ENCODE assay signal across 19 cellular contexts in genomic region chr10:106636781-106637491, GRCh38.
"Had no signal": no experiment of that assay in that cellular context is flagged by ENCODE, and none has a peak within 500 bp of the region (broad histone marks: within the 10 kb centered on the region; RNA-seq: fewer than 3 reads in every experiment).

No MANE protein-coding gene starts in this region.

- H3K27me3 ChIP-seq: brain microvascular endothelial cell, dorsolateral prefrontal cortex, esophagus muscularis mucosa, heart left ventricle, spleen, vagina had no signal

- H3K36me3 ChIP-seq: brain microvascular endothelial cell, esophagus muscularis mucosa, heart left ventricle, spleen, thoracic aorta, vagina had no signal

- H3K27ac ChIP-seq: brain microvascular endothelial cell, esophagus muscularis mucosa, heart left ventricle, spleen, thoracic aorta, vagina, VCaP had no signal

- H3K4me3 ChIP-seq: dorsolateral prefrontal cortex, esophagus muscularis mucosa, heart left ventricle, spleen, thoracic aorta, vagina had no signal

- DNase-seq: activated CD4-positive, alpha-beta T cell treated with anti-CD3 and anti-CD28 coated beads, Interleukin-2, amount 10 ng/mL, durations not matched to agents 7 days and 5 days; activated CD4-positive, CD25-positive, alpha-beta regulatory T cell treated with anti-CD3 and anti-CD28 coated beads, Interleukin-2, amount 50 U/mL, for 72 hours; activated CD8-positive, alpha-beta T cell treated with anti-CD3 and anti-CD28 coated beads, Interleukin-2, amount 10 ng/mL, durations not matched to agents 7 days and 5 days; activated gamma-delta T cell treated with Interleukin-2 at 50 U/mL for 16 hours; aorta; brain microvascular endothelial cell; central memory CD4-positive, alpha-beta T cell; dorsolateral prefrontal cortex; effector memory CD8-positive, alpha-beta T cell; heart left ventricle; islet precursor cell; naive thymus-derived CD8-positive, alpha-beta T cell; spleen; stimulated activated CD4-positive, alpha-beta T cell treated with anti-CD3 and anti-CD28 coated beads, Interleukin-4, amount 100 ng/mL, for 1 hour; stimulated activated naive CD4-positive, alpha-beta T cell treated with Interleukin-2 at 50 U/mL for 16 hours had no signal

- H3K9me3 ChIP-seq: esophagus muscularis mucosa, heart left ventricle, spleen, thoracic aorta, vagina had no signal

- H3K4me1 ChIP-seq: esophagus muscularis mucosa, spleen, vagina had no signal
